17 cellular contexts compared by ENCODE assay signal in the genomic region with DNA sequence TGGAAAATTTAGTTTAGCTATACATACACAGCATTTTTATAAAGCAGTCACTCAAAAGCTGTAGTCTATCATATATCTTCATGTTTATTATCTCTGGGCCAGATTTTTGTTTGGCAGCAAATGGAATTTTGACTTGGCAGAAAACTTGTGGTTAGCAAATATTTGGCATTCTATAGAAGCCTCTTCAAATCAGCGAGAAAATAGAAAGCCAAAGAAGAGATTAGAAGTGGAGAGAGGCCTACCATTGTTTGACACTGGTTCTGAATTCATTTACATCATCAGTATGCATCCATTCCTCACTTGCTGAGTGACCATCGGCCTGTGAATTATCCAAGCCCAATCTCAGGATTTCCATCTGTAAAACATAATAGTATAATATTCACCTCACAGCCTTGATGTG.
DNase-seq lines count a peak whose midpoint lies in the region; TF ChIP-seq lines count a peak whose summit lies in the region.
"Had no signal": no experiment of that assay in that cellular context is flagged by ENCODE, and none has a peak within 500 bp of the region (broad histone marks: within the 10 kb centered on the region; RNA-seq: fewer than 3 reads in every experiment).

No MANE protein-coding gene starts in this region.

- no peak overlapping the region for H2BK5ac ChIP-seq in H9 (ENCODE audit: insufficient read length, low read length)

- no peak overlapping the region for H3K27ac ChIP-seq in H9 (ENCODE audit: insufficient read length, low read depth, low read length)
- peak overlapping the region; percentile 94 for H3K27ac ChIP-seq in SK-N-MC
- no peak overlapping the region for H3K27ac ChIP-seq in right atrium auricular region
- H3K27ac ChIP-seq: PC-9, SJSA1 had no signal

- H3K27ac Mint-ChIP-seq in H9 (no peak overlapping the region), nephron (peak overlapping the region in 2 of 3 experiments; percentile 30 to 39)
- H3K27ac Mint-ChIP-seq: CD4-positive, alpha-beta T cell had no signal

- H3K9me3 Mint-ChIP-seq in H9 (no peaks in the 10 kb centered on the region), nephron (no peaks in the 10 kb centered on the region)
- H3K9me3 Mint-ChIP-seq: CD4-positive, alpha-beta T cell had no signal

- no peak overlapping the region for H3K4me3 Mint-ChIP-seq in H9
- no peak overlapping the region for H3K4me3 Mint-ChIP-seq in nephron
- H3K4me3 Mint-ChIP-seq: CD4-positive, alpha-beta T cell had no signal

- H4K8ac ChIP-seq in H9 (replicated peaks; ENCODE audit: insufficient read length, low read depth, low read length) = no peak overlapping the region

- no peak overlapping the region for H3K4me2 ChIP-seq in H9 (ENCODE audit: insufficient read depth, insufficient read length, low read length)
- H3K4me2 ChIP-seq: PC-9 had no signal

- H3K4me3 ChIP-seq in SK-N-MC (0 out of 2 replicates have a peak overlapping the region, but pooled peaks have one; percentile 5), right atrium auricular region (no peak overlapping the region), HAP-1 (no peak overlapping the region)
- H3K4me3 ChIP-seq: PC-9, SJSA1 had no signal

- no CpG with 5 or more reads among the region's 2 CpGs for WGBS in H9 (ENCODE audit: extremely low coverage, insufficient read length, low lambda C conversion rate)

- H2BK15ac ChIP-seq in H9 (ENCODE audit: low read depth, low read length) = no peak overlapping the region

- no peak overlapping the region for H2BK20ac ChIP-seq in H9 (ENCODE audit: low read depth, low read length, poor library complexity, severe bottlenecking)

- no peak overlapping the region for H3K23ac ChIP-seq in H9 (ENCODE audit: insufficient read length, low read depth, low read length)

- H3K27me3 Mint-ChIP-seq in H9 (ENCODE audit: low read depth) (no peaks in the 10 kb centered on the region; the same call in 1 of the 2 replicates), nephron (ENCODE audit: low read depth) (no peaks in the 10 kb centered on the region)
- H3K27me3 Mint-ChIP-seq: CD4-positive, alpha-beta T cell had no signal

- no peak overlapping the region for H3K14ac ChIP-seq in H9 (ENCODE audit: insufficient read depth, low read length)

- peak overlapping the region; percentile 48 for H2AFZ ChIP-seq in H9 (ENCODE audit: low read length)
- H2AFZ ChIP-seq: PC-9 had no signal

- TF ChIP-seq CTCF in H9 (conservative IDR thresholded peaks at IDR 0.05) (no peak), nephron (IDR thresholded peaks at IDR 0.05; ENCODE audit: unreplicated experiment in 3 of 3) (no peak), right atrium auricular region (IDR thresholded peaks at IDR 0.05) (no peak)

- H4K20me1 ChIP-seq in H9 (ENCODE audit: control insufficient read depth, insufficient read depth, insufficient read length) = no peaks in the 10 kb centered on the region

- no peak overlapping the region for H2AK5ac ChIP-seq in H9 (ENCODE audit: insufficient read length, low read length)

- no peak overlapping the region for H3T11ph ChIP-seq in H9 (ENCODE audit: low read length)

- H3K79me1 ChIP-seq in H9 (ENCODE audit: insufficient read depth, low read depth, low read length, poor library complexity, severe bottlenecking) = no peaks in the 10 kb centered on the region

- H4K5ac ChIP-seq in H9 (ENCODE audit: insufficient read length, low read depth, low read length) = no peak overlapping the region

- no peak overlapping the region for H2BK120ac ChIP-seq in H9 (ENCODE audit: low read depth, low read length, poor library complexity, severe bottlenecking)

- H3K27me3 ChIP-seq in H9 (ENCODE audit: insufficient read depth, low read length) (no peaks in the 10 kb centered on the region), right atrium auricular region (no peaks in the 10 kb centered on the region), HAP-1 (ENCODE audit: low read depth) (no peaks in the 10 kb centered on the region)
- H3K27me3 ChIP-seq: SJSA1 had no signal

- H3K4me1 ChIP-seq in H9 (ENCODE audit: insufficient read depth, low read length) = no peaks in the 10 kb centered on the region
- H3K4me1 ChIP-seq in right atrium auricular region = no peaks in the 10 kb centered on the region
- no peaks in the 10 kb centered on the region for H3K4me1 ChIP-seq in HAP-1
- H3K4me1 ChIP-seq: SJSA1 had no signal

- no peak overlapping the region for H3K18ac ChIP-seq in H9 (ENCODE audit: insufficient read length, low read depth, low read length)

- H3K36me3 Mint-ChIP-seq in H9 (ENCODE audit: insufficient read depth in 1 of 3, low read depth in 3 of 3) (no peaks in the 10 kb centered on the region), nephron (ENCODE audit: low read depth) (no peaks in the 10 kb centered on the region)

- H4K91ac ChIP-seq in H9 (ENCODE audit: insufficient read length, low read depth, low read length) = no peak overlapping the region

- no peak overlapping the region for H3K9ac ChIP-seq in H9 (ENCODE audit: extremely low read depth, insufficient read length, low read length)
- no peak overlapping the region for H3K9ac ChIP-seq in SK-N-MC (ENCODE audit: insufficient read length)

- DNase-seq in H9 (no peak), SK-N-MC (ENCODE audit: low read depth, low spot score) (no peak), fibroblast of gingiva (ENCODE audit: low read depth) (peak; percentile 21), right atrium auricular region (ENCODE audit: low spot score) (no peak), CD1c-positive myeloid dendritic cell (ENCODE audit: extremely low spot score) (no peak), HAP-1 (ENCODE audit: low spot score in 2 of 2) (no peak)
- DNase-seq: ACHN; Calu3; CD4-positive, alpha-beta T cell; DMS53; H7; MV-4-11; NCI-H1417; NCI-H1930; PC-9 had no signal

- H3K79me2 ChIP-seq in H9 (ENCODE audit: insufficient read depth, low read length) = no peaks in the 10 kb centered on the region

- H2BK12ac ChIP-seq in H9 (ENCODE audit: insufficient read length, low read depth, low read length) = no peak overlapping the region

- H3K36me3 ChIP-seq in SK-N-MC (ENCODE audit: insufficient read depth, low read length) = no peaks in the 10 kb centered on the region
- H3K36me3 ChIP-seq in right atrium auricular region = no peaks in the 10 kb centered on the region
- no peaks in the 10 kb centered on the region for H3K36me3 ChIP-seq in HAP-1 (replicated peaks)
- H3K36me3 ChIP-seq: SJSA1 had no signal

- H3K23me2 ChIP-seq in H9 (ENCODE audit: insufficient read length, low read depth, low read length, poor library complexity, severe bottlenecking) = no peaks in the 10 kb centered on the region

- in situ Hi-C loops in HAP-1 (cut with MboI; ENCODE audit: low sequenced_read_pairs) = no loop called here

- no peak overlapping the region for H3K4ac ChIP-seq in H9 (ENCODE audit: low read depth, low read length)

- H3K56ac ChIP-seq in H9 (ENCODE audit: insufficient read length, low read depth, low read length) = no peak overlapping the region

- H3K9me3 ChIP-seq in H9 (ENCODE audit: control insufficient read depth, low read depth, low read length) = no peaks in the 10 kb centered on the region
- H3K9me3 ChIP-seq in SK-N-MC (ENCODE audit: low read depth, low read length) = no peaks in the 10 kb centered on the region; the same call in 1 of the 2 replicates
- no peaks in the 10 kb centered on the region for H3K9me3 ChIP-seq in right atrium auricular region
- no peaks in the 10 kb centered on the region for H3K9me3 ChIP-seq in HAP-1
- H3K9me3 ChIP-seq: SJSA1 had no signal

- H3K4me1 Mint-ChIP-seq in H9 (0 out of 4 replicates have a peak, but pooled peaks cover 0 to 3% of the 10 kb centered on the region in 2 experiments), nephron (peaks cover 28% of the 10 kb centered on the region)

Comparison
In these comparisons a context has a peak if more than half of its experiments do, and no peak if none do; other contexts are left out.
1. H3K27ac Mint-ChIP-seq: peak in nephron (2 of 3); none in H9 (0 of 3).